Comparison of ENCODE assay signal across 10 cellular contexts in genomic region chr1:27574001-27574781, GRCh38. TPM values are rescaled to one million over a fixed set of nuclear protein-coding genes. Genes with fewer than 3 reads are reported as not detected.
A peak's percentile ranks its signal among the peaks of the same experiment; 100 is the strongest.
DNase-seq lines count a peak whose midpoint lies in the region; ATAC-seq and TF ChIP-seq lines count a peak whose summit lies in the region.
"Had no signal": no experiment of that assay in that cellular context is flagged by ENCODE, and none has a peak within 500 bp of the region (broad histone marks: within the 10 kb centered on the region; RNA-seq: fewer than 3 reads in every experiment).

No MANE protein-coding gene starts in this region.

- H3K4me1 ChIP-seq in smooth muscle cell (ENCODE audit: low read depth) = peaks cover 75% of the 10 kb centered on the region

- no peak for DNase-seq in H7
- DNase-seq in left colon = no peak
- no peak for DNase-seq in smooth muscle cell (lab: John Stamatoyannopoulos, UW; ENCODE audit: unreplicated experiment)
- DNase-seq in NCI-H1092 (lab: John Stamatoyannopoulos, UW) = no peak
- no peak for DNase-seq in NCI-H524 (lab: John Stamatoyannopoulos, UW)
- no peak for DNase-seq in COR-L47 (lab: John Stamatoyannopoulos, UW)
- DNase-seq in KBM-7 = no peak
- DNase-seq: Kasumi-1 had no signal

- peaks cover 100% of the 10 kb centered on the region for H4K20me1 ChIP-seq in smooth muscle cell (ENCODE audit: low read depth)

- WGBS in smooth muscle cell (ENCODE audit: low lambda C conversion rate) = 82% methylated on average over 8 of the region's 8 CpGs

- H3K27me3 Mint-ChIP-seq in activated T-helper 17 cell treated with anti-CD3 and anti-CD28 coated beads, Interleukin-2, amount 50 U/mL, for 72 hours = peaks cover 3% of the 10 kb centered on the region

- no peak overlapping the region for H3K4me3 Mint-ChIP-seq in activated T-helper 17 cell treated with anti-CD3 and anti-CD28 coated beads, Interleukin-2, amount 50 U/mL, for 72 hours

- H3K27me3 ChIP-seq in H7 (ENCODE audit: control insufficient read depth, insufficient read depth, low read length) (no peaks in the 10 kb centered on the region), smooth muscle cell (ENCODE audit: low read depth) (no peaks in the 10 kb centered on the region)

- H3K4me3 ChIP-seq in H7 (ENCODE audit: insufficient read depth, low read depth, low read length) (peak overlapping the region; percentile 58; the same call in 1 of the 2 replicates), smooth muscle cell (no peak overlapping the region)

- no peak overlapping the region for H2AFZ ChIP-seq in smooth muscle cell (ENCODE audit: low read depth)

- intact Hi-C loops in left colon (cut with DNase I, micrococcal nuclease) = no loop called here

- ATAC-seq in activated T-helper 17 cell treated with anti-CD3 and anti-CD28 coated beads, Interleukin-2, amount 50 U/mL, for 72 hours (replicated peaks) = no peak
- peak; percentile 26 for ATAC-seq in left colon
- ATAC-seq: activated naive CD4-positive, alpha-beta T cell treated with anti-CD3 and anti-CD28 coated beads, Interleukin-2, amount 50 U/mL, for 72 hours had no signal

- peaks cover 9% of the 10 kb centered on the region for H3K4me1 Mint-ChIP-seq in activated T-helper 17 cell treated with anti-CD3 and anti-CD28 coated beads, Interleukin-2, amount 50 U/mL, for 72 hours

- in situ Hi-C loops in KBM-7 (cut with MboI; ENCODE audit: low pct_unique_long_range_greater_than_20kb, low sequenced_read_pairs) = no loop called here

- H3K36me3 Mint-ChIP-seq in activated T-helper 17 cell treated with anti-CD3 and anti-CD28 coated beads, Interleukin-2, amount 50 U/mL, for 72 hours (ENCODE audit: low read depth) = no peaks in the 10 kb centered on the region
- H3K36me3 Mint-ChIP-seq: activated naive CD4-positive, alpha-beta T cell treated with anti-CD3 and anti-CD28 coated beads, Interleukin-2, amount 50 U/mL, for 72 hours had no signal

- H3K27ac ChIP-seq in smooth muscle cell (ENCODE audit: low read depth) = peak overlapping the region; percentile 56

- peaks cover 79% of the 10 kb centered on the region for H3K79me2 ChIP-seq in smooth muscle cell (ENCODE audit: low read depth)

- H3K4me2 ChIP-seq in smooth muscle cell = peak overlapping the region; percentile 86

- H3K27ac Mint-ChIP-seq in activated T-helper 17 cell treated with anti-CD3 and anti-CD28 coated beads, Interleukin-2, amount 50 U/mL, for 72 hours = peak overlapping the region; percentile 2
- H3K27ac Mint-ChIP-seq: activated naive CD4-positive, alpha-beta T cell treated with anti-CD3 and anti-CD28 coated beads, Interleukin-2, amount 50 U/mL, for 72 hours had no signal

- no peaks in the 10 kb centered on the region for H3K9me3 ChIP-seq in smooth muscle cell (replicated peaks; ENCODE audit: low read depth)

- H3K9me3 Mint-ChIP-seq in activated T-helper 17 cell treated with anti-CD3 and anti-CD28 coated beads, Interleukin-2, amount 50 U/mL, for 72 hours = no peaks in the 10 kb centered on the region
- H3K9me3 Mint-ChIP-seq: activated naive CD4-positive, alpha-beta T cell treated with anti-CD3 and anti-CD28 coated beads, Interleukin-2, amount 50 U/mL, for 72 hours had no signal

- H3F3A ChIP-seq in smooth muscle cell (ENCODE audit: low read depth) = peaks cover 43% of the 10 kb centered on the region

- H3K9ac ChIP-seq in smooth muscle cell (ENCODE audit: low read depth) = no peak overlapping the region

- no peak for TF ChIP-seq CTCF in smooth muscle cell (IDR thresholded peaks at IDR 0.05; ENCODE audit: borderline replicate concordance, insufficient read depth, poor library complexity, severe bottlenecking)

- H3K36me3 ChIP-seq in H7 (replicated peaks; ENCODE audit: control insufficient read depth, insufficient read depth, low read length) (no peaks in the 10 kb centered on the region), smooth muscle cell (ENCODE audit: low read depth) (no peaks in the 10 kb centered on the region)

RNA-seq across cellular contexts. Expression of gene AHDC1, which starts 29.8 kb away (rescaled TPM):
- total RNA-seq in H7 (2014; rRNA removed; shearing (Covaris generic)) = 8.8 and 11.2 TPM in 2 replicates
- total RNA-seq in activated T-helper 17 cell treated with anti-CD3 and anti-CD28 coated beads, Interleukin-2, amount 50 U/mL, for 72 hours = 10 to 100 TPM; 13.3 to 22.3 TPM
- total RNA-seq in left colon (10 to 100 TPM; 21.5 to 25.2 TPM), smooth muscle cell (8.4 and 12.2 TPM in 2 replicates)
- 12.2 and 15.6 TPM in 2 replicates for polyA plus RNA-seq in smooth muscle cell
